Comparison of ENCODE assay signal across 15 cellular contexts in the genomic region with DNA sequence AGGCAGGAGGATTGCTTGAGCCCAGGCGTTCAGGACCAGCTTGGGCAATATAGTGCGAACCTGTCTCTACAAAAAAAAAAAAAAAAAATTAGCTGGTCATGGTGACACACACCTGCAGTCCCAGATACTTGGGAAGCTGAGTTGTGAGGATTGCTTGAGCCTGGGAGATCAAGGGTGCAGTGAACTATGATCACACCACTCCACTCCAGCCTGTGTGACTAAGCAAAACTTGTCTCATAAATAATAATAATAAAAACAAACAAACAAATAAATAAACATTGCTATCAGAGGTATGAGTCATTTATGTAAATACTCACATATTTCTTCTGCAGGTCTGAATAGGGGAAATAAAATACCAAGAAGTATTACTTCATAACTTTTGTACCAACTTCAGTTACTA.
DNase-seq lines count a peak whose midpoint lies in the region; ATAC-seq and TF ChIP-seq lines count a peak whose summit lies in the region.
"Had no signal": no experiment of that assay in that cellular context is flagged by ENCODE, and none has a peak within 500 bp of the region (broad histone marks: within the 10 kb centered on the region; RNA-seq: fewer than 3 reads in every experiment).

No MANE protein-coding gene starts in this region.

- H3K79me2 ChIP-seq in PC-3 (ENCODE audit: low read length) = no peaks in the 10 kb centered on the region

- H3F3A ChIP-seq in PC-3 (ENCODE audit: low read length, unreplicated experiment) = no peaks in the 10 kb centered on the region

- BruUV-seq in PC-3 (replicated peaks; lab: Mats Ljungman, UMichigan) = no TSS peak

- no peaks in the 10 kb centered on the region for H3K27me3 ChIP-seq in PC-3 (ENCODE audit: low read length)
- H3K27me3 ChIP-seq: BLaER1 treated with 17β-estradiol and CSF1 and Interleukin-3, amounts not matched to agents 10 nM and 100 nM had no signal

- H3K36me3 ChIP-seq in PC-3 (ENCODE audit: low read depth, low read length) = no peaks in the 10 kb centered on the region
- H3K36me3 ChIP-seq: BLaER1 treated with 17β-estradiol and CSF1 and Interleukin-3, amounts not matched to agents 10 nM and 100 nM had no signal

- peak; percentile 30 for DNase-seq in DMS53 (lab: John Stamatoyannopoulos, UW)
- DNase-seq in DMS53 treated with DMSO at 0.1 percent for 48 hours (lab: John Stamatoyannopoulos, UW; ENCODE audit: unreplicated experiment) = no peak
- DNase-seq in PC-3 = peak; percentile 4
- no peak for DNase-seq in NCI-H1105 treated with DMSO at 0.1 percent for 48 hours (lab: John Stamatoyannopoulos, UW)
- DNase-seq in Right ventricle myocardium superior = no peak
- DNase-seq: 8988T; AML-193; Caco-2; Calu3; CD4-positive, alpha-beta T cell; CD8-positive, alpha-beta T cell; DMS79 treated with DMSO at 0.1 percent for 48 hours; GF-D8 had no signal

- no peaks in the 10 kb centered on the region for H3K9me2 ChIP-seq in PC-3 (replicated peaks; ENCODE audit: low read length)

- no peak overlapping the region for H3K4me2 ChIP-seq in PC-3 (ENCODE audit: low read length)
- H3K4me2 ChIP-seq: BLaER1 treated with 17β-estradiol and CSF1 and Interleukin-3, amounts not matched to agents 10 nM and 100 nM had no signal

- POLR2A ChIA-PET in PC-3 (lab: Charles Lee; ENCODE audit: unreplicated experiment) = no interaction called here

- no peak overlapping the region for H2AFZ ChIP-seq in PC-3 (ENCODE audit: low read length)

- intact Hi-C loops in PC-3 (cut with micrococcal nuclease) (no loop called here), Right ventricle myocardium superior (cut with DNase I) (no loop called here)

- H3K4me1 ChIP-seq in PC-3 (ENCODE audit: insufficient read depth, low read length) = peaks cover 4% of the 10 kb centered on the region; the same call in 1 of the 2 replicates
- H3K4me1 ChIP-seq: BLaER1 treated with 17β-estradiol and CSF1 and Interleukin-3, amounts not matched to agents 10 nM and 100 nM; Caco-2 had no signal

- CTCF ChIA-PET in PC-3 (lab: Charles Lee) = no interaction called here

- ATAC-seq in PC-3 (no peak), Right ventricle myocardium superior (ENCODE audit: poor library complexity) (no peak)
- ATAC-seq: CD8-positive, alpha-beta T cell had no signal

- no peaks in the 10 kb centered on the region for H3K9me3 ChIP-seq in PC-3 (ENCODE audit: low read length)
- H3K9me3 ChIP-seq: BLaER1 treated with 17β-estradiol and CSF1 and Interleukin-3, amounts not matched to agents 10 nM and 100 nM; Caco-2 had no signal

- H3K4me3 ChIP-seq in PC-3 (ENCODE audit: low read length) = no peak overlapping the region
- H3K4me3 ChIP-seq: BLaER1 treated with 17β-estradiol and CSF1 and Interleukin-3, amounts not matched to agents 10 nM and 100 nM had no signal

- no peak overlapping the region for H3K27ac ChIP-seq in PC-3 (ENCODE audit: low read length)
- H3K27ac ChIP-seq: BLaER1 treated with 17β-estradiol and CSF1 and Interleukin-3, amounts not matched to agents 10 nM and 100 nM; C4-2B had no signal

- H4K20me1 ChIP-seq in PC-3 (ENCODE audit: low read length) = no peaks in the 10 kb centered on the region
- H4K20me1 ChIP-seq: BLaER1 treated with 17β-estradiol and CSF1 and Interleukin-3, amounts not matched to agents 10 nM and 100 nM had no signal

- TF ChIP-seq CTCF in PC-3 (conservative IDR thresholded peaks at IDR 0.05; ENCODE audit: low read depth, low read length) = no peak

- no peak overlapping the region for H3K9ac ChIP-seq in PC-3 (ENCODE audit: low read length)
- H3K9ac ChIP-seq: BLaER1 treated with 17β-estradiol and CSF1 and Interleukin-3, amounts not matched to agents 10 nM and 100 nM had no signal

Comparison
In these comparisons a context has a peak if more than half of its experiments do, and no peak if none do; other contexts are left out.
1. DNase-seq: peak in DMS53 (single experiment) and PC-3 (single experiment); none in DMS53 treated with DMSO at 0.1 percent for 48 hours (single experiment), NCI-H1105 treated with DMSO at 0.1 percent for 48 hours (single experiment) and Right ventricle myocardium superior (single experiment).